ENCODE assay signal across 18 cellular contexts in genomic region chr7:80240265-80241025, GRCh38.
"Had no signal": no experiment of that assay in that cellular context is flagged by ENCODE, and none has a peak within 500 bp of the region (broad histone marks: within the 10 kb centered on the region; RNA-seq: fewer than 3 reads in every experiment).

No MANE protein-coding gene starts in this region.

- H3K4me1 ChIP-seq: ascending aorta, colonic mucosa, gastroesophageal sphincter had no signal

- ATAC-seq: gastroesophageal sphincter, left lobe of liver, natural killer cell, right cardiac atrium had no signal

- DNase-seq: activated CD4-positive, alpha-beta T cell treated with anti-CD3 and anti-CD28 coated beads, Interleukin-2, amount 50 U/mL, for 48 hours; activated naive CD4-positive, alpha-beta T cell treated with anti-CD3 and anti-CD28 coated beads, Interleukin-2, amount 10 ng/mL, durations not matched to agents 7 days and 5 days; caudate nucleus; colonic mucosa; effector CD4-positive, alpha-beta T cell; islet precursor cell; natural killer cell; posterior cingulate gyrus; right cardiac atrium; small intestine; stimulated activated CD4-positive, alpha-beta T cell treated with anti-CD3 and anti-CD28 coated beads, Interleukin-4, amount 100 ng/mL, for 24 hours; trophoblast cell; WERI-Rb-1 had no signal

- H3K27me3 ChIP-seq: ascending aorta, colonic mucosa, gastroesophageal sphincter, suprapubic skin had no signal

- H3K4me3 ChIP-seq: ascending aorta, colonic mucosa, gastroesophageal sphincter, SK-N-MC, suprapubic skin had no signal

- H3K27ac ChIP-seq: ascending aorta, colonic mucosa, gastroesophageal sphincter, SK-N-MC, suprapubic skin, WERI-Rb-1 had no signal

- H3K36me3 ChIP-seq: ascending aorta, colonic mucosa, gastroesophageal sphincter, suprapubic skin, WERI-Rb-1 had no signal

- H3K9me3 ChIP-seq: ascending aorta, colonic mucosa, gastroesophageal sphincter, suprapubic skin had no signal
